ENCODE assay signal across 1 cellular context in genomic region chr1:61640531-61641125, GRCh38.
TF ChIP-seq lines count a peak whose summit lies in the region.

No MANE protein-coding gene starts in this region.

TF ChIP-seq in SK-N-SH, 30 proteins besides CTCF, POLR2A, EP300 and RAD21 (continued from another document):
- TF ChIP-seq, protein P1, sequence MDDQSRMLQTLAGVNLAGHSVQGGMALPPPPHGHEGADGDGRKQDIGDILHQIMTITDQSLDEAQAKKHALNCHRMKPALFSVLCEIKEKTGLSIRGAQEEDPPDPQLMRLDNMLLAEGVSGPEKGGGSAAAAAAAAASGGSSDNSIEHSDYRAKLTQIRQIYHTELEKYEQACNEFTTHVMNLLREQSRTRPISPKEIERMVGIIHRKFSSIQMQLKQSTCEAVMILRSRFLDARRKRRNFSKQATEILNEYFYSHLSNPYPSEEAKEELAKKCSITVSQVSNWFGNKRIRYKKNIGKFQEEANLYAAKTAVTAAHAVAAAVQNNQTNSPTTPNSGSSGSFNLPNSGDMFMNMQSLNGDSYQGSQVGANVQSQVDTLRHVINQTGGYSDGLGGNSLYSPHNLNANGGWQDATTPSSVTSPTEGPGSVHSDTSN (IDR thresholded peaks at IDR 0.05): no peak
- no peak for TF ChIP-seq RFX5 (IDR thresholded peaks at IDR 0.05; ENCODE audit: low read length)
